Comparison of ENCODE assay signal across 8 cellular contexts in genomic region chr20:46512943-46513844, GRCh38. TPM values are rescaled to one million over a fixed set of nuclear protein-coding genes. Genes with fewer than 3 reads are reported as not detected.
DNase-seq lines count a peak whose midpoint lies in the region; TF ChIP-seq lines count a peak whose summit lies in the region.

TSS of gene ZNF334 (minus strand) at chr20:46513559. CDS start at chr20:46512102, 1,457 bp downstream.

- peak within 1 kb of the TSS; percentile 49 for H3K4me3 ChIP-seq in HFF-Myc (replicated peaks; ENCODE audit: low read depth, low read length)
- peak within 1 kb of the TSS; percentile 75 for H3K4me3 ChIP-seq in iPS-11a (ENCODE audit: low read depth, low read length)

- TF ChIP-seq CTCF in HFF-Myc (IDR thresholded peaks at IDR 0.05; ENCODE audit: low read depth, low read length, missing control alignments): no peak

- DNase-seq in COR-L47 (lab: John Stamatoyannopoulos, UW) (peak; percentile 85), HFF-Myc (ENCODE audit: extremely low read depth, low read depth) (no peak), NCI-H69 (lab: John Stamatoyannopoulos, UW) (peak; percentile 29), anterior cingulate cortex (lab: John Stamatoyannopoulos, UW) (peak in 55 of 58 donors; percentile 16 to 85 (median 51)), renal cortical epithelial cell (ENCODE audit: low read depth) (peak; percentile 60), H4 (ENCODE audit: low spot score) (no peak)
- DNase-seq in central memory CD4-positive, alpha-beta T cell: no peak

RNA-seq across cellular contexts. Expression of gene ZNF334, which starts in this region (rescaled TPM):
- 1.7 and 8.1 TPM in 2 replicates for total RNA-seq in renal cortical epithelial cell
- 0.14 TPM in 1 of 2 replicates, not detected in the other for total RNA-seq in H4 (2014; rRNA removed; shearing (Covaris generic))

Comparison
In these comparisons a context has a peak if more than half of its experiments do, and no peak if none do; other contexts are left out.
1. DNase-seq: peak in COR-L47 (single experiment), NCI-H69 (single experiment), anterior cingulate cortex (55 of 58) and renal cortical epithelial cell (single experiment); none in HFF-Myc (single experiment), central memory CD4-positive, alpha-beta T cell (single experiment) and H4 (single experiment).